Comparison of ENCODE assay signal across 1 cellular context in genomic region chr11:130488187-130489026, GRCh38.
TF ChIP-seq lines count a peak whose summit lies in the region.

No MANE protein-coding gene starts in this region.

TF ChIP-seq in HepG2, 621 proteins besides CTCF, POLR2A, EP300 and RAD21:
- TF ChIP-seq RNF2 (conservative IDR thresholded peaks at IDR 0.05; ENCODE audit: low read depth): 0 out of 2 replicates have a peak, but pooled peaks have one; percentile 2
- TF ChIP-seq ZNF816 (CRISPR knock-in tag; IDR thresholded peaks at IDR 0.05; ENCODE audit: borderline replicate concordance): no peak
- peak; percentile 70 for TF ChIP-seq RAD51 (IDR thresholded peaks at IDR 0.05; ENCODE audit: borderline replicate concordance)
- TF ChIP-seq USF2 (IDR thresholded peaks at IDR 0.05; ENCODE audit: low read depth, low read length): 0 out of 2 replicates have a peak, but pooled peaks have one; percentile 12
- no peak for TF ChIP-seq USF2 (CRISPR knock-in tag; IDR thresholded peaks at IDR 0.05; ENCODE audit: borderline replicate concordance)
